Comparison of ENCODE assay signal across 8 cellular contexts in genomic region chr1:173823776-173824314, GRCh38. TPM values are rescaled to one million over a fixed set of nuclear protein-coding genes. Genes with fewer than 3 reads are reported as not detected.
DNase-seq lines count a peak whose midpoint lies in the region; ATAC-seq and TF ChIP-seq lines count a peak whose summit lies in the region.

No MANE protein-coding gene starts in this region.

- H3K4me3 ChIP-seq in GM12864 (ENCODE audit: low read depth, low read length) (peak overlapping the region; percentile 90), dorsolateral prefrontal cortex (peak overlapping the region; percentile 61 to 98 (median 86)), neural progenitor cell (peak overlapping the region; percentile 87)

- peaks cover 17% of the 10 kb centered on the region for H3K4me1 ChIP-seq in neural progenitor cell

- H3K4me2 ChIP-seq in neural progenitor cell = peak overlapping the region; percentile 99

- H4K20me1 ChIP-seq in neural progenitor cell (ENCODE audit: low read depth) = no peaks in the 10 kb centered on the region

- peaks cover 10% of the 10 kb centered on the region for H3K36me3 Mint-ChIP-seq in neural progenitor cell

- H3K27me3 ChIP-seq in dorsolateral prefrontal cortex (no peaks in the 10 kb centered on the region), neural progenitor cell (no peaks in the 10 kb centered on the region)

- peak overlapping the region; percentile 98 for H3K27ac Mint-ChIP-seq in neural progenitor cell

- peaks cover 83% of the 10 kb centered on the region for H3K79me2 ChIP-seq in neural progenitor cell (ENCODE audit: low read depth)

- peak overlapping the region; percentile 96 for H3K4me3 Mint-ChIP-seq in neural progenitor cell

- peaks cover 7% of the 10 kb centered on the region for H3K27me3 Mint-ChIP-seq in neural progenitor cell (ENCODE audit: insufficient read depth, low read depth)

- peak overlapping the region; percentile 80 for H2AFZ ChIP-seq in neural progenitor cell (replicated peaks)

- no peaks in the 10 kb centered on the region for H3K9me3 ChIP-seq in KOPT-K1 (ENCODE audit: insufficient read depth, low read length, poor library complexity, severe bottlenecking)
- H3K9me3 ChIP-seq in neural progenitor cell (ENCODE audit: low read depth) = no peaks in the 10 kb centered on the region

- H3K27ac ChIP-seq in KOPT-K1 (ENCODE audit: low read depth, low read length, poor library complexity, severe bottlenecking) (peak overlapping the region; percentile 93), dorsolateral prefrontal cortex (peak overlapping the region in 55 of 59 donors; percentile 1 to 96 (median 89)), neural progenitor cell (peak overlapping the region; percentile 86)

- no peak for DNase-seq in GM12864 (ENCODE audit: low read depth)
- DNase-seq in dorsolateral prefrontal cortex = no peak
- no peak for DNase-seq in neural progenitor cell (ENCODE audit: low spot score)
- DNase-seq in glomerular visceral epithelial cell (ENCODE audit: extremely low spot score) = no peak
- DNase-seq in NCI-H748 (lab: John Stamatoyannopoulos, UW; ENCODE audit: unreplicated experiment) = no peak
- no peak for DNase-seq in sciatic nerve (ENCODE audit: low spot score)

- peak overlapping the region; percentile 73 for H3K9ac ChIP-seq in neural progenitor cell

- intact Hi-C loops in dorsolateral prefrontal cortex (cut with DNase I) = loop anchor here (1.0 to 5.0 kb wide), 6 partner anchors 44 to 393 kb away; partner anchors contain the start of genes ZBTB37 (in 2 of the 2), KLHL20 (in 1 of the 2) and PRDX6 (in 1 of the 2)
- intact Hi-C loops in sciatic nerve (cut with DNase I) = loop anchor here (10.0 kb wide), 1 partner anchor 389 kb away; no protein-coding TSS in a partner anchor

- peaks cover 17% of the 10 kb centered on the region for H3F3A ChIP-seq in neural progenitor cell (ENCODE audit: low read depth)

- peaks cover 39% of the 10 kb centered on the region for H3K36me3 ChIP-seq in KOPT-K1 (ENCODE audit: insufficient read depth, low read length)
- peaks cover 16% of the 10 kb centered on the region for H3K36me3 ChIP-seq in neural progenitor cell

- H3K4me1 Mint-ChIP-seq in neural progenitor cell = peaks cover 31% of the 10 kb centered on the region

- TF ChIP-seq CTCF in GM12864 (IDR thresholded peaks at IDR 0.05; ENCODE audit: low read depth, low read length, missing control alignments) (no peak), dorsolateral prefrontal cortex (IDR thresholded peaks at IDR 0.05 in 54 of 56, conservative IDR thresholded peaks at IDR 0.05 in 2 of 56; ENCODE audit: low read depth in 1 of 56, partially characterized antibody in 56 of 56) (no peak), neural progenitor cell (IDR thresholded peaks at IDR 0.05) (no peak)

- no peaks in the 10 kb centered on the region for H3K9me3 Mint-ChIP-seq in neural progenitor cell

- ATAC-seq in GM21619 (IDR thresholded peaks at IDR 0.05; ENCODE audit: unreplicated experiment) = peak; percentile 40
- ATAC-seq in sciatic nerve = no peak

RNA-seq across cellular contexts. Expression of gene DARS2, which starts 0.6 kb away (rescaled TPM):
- total RNA-seq in dorsolateral prefrontal cortex = 10 to 100 TPM in 53 of 120 experiments, 1 to 10 TPM in 67; 7.0 to 13.9 (median 9.8) TPM
- total RNA-seq in neural progenitor cell (ENCODE audit: low replicate concordance) = 35.7 and 56.0 TPM in 2 replicates
- 10.2 TPM for total RNA-seq in sciatic nerve

RNA-seq across cellular contexts. Expression of gene CENPL, which starts 0.8 kb away (rescaled TPM):
- 10 to 100 TPM in 3 of 120 experiments, 1 to 10 TPM in 117; 2.4 to 10.9 (median 5.3) TPM for total RNA-seq in dorsolateral prefrontal cortex
- 33.4 and 37.7 TPM in 2 replicates for total RNA-seq in neural progenitor cell (ENCODE audit: low replicate concordance)
- 6.2 TPM for total RNA-seq in sciatic nerve

RNA-seq across cellular contexts. Expression of gene GAS5, which starts 43.9 kb away (rescaled TPM):
- total RNA-seq in dorsolateral prefrontal cortex = 100 to 1,000 TPM in 112 of 120 experiments, 10 to 100 TPM in 8; 88.6 to 204 (median 118) TPM
- 585 and 950 TPM in 2 replicates for total RNA-seq in neural progenitor cell (ENCODE audit: low replicate concordance)
- total RNA-seq in sciatic nerve = 340 TPM

RNA-seq across cellular contexts. Expression of gene ZBTB37, which starts 44.3 kb away (rescaled TPM):
- total RNA-seq in dorsolateral prefrontal cortex = 10 to 100 TPM; 14.3 to 44.8 (median 23.1) TPM
- total RNA-seq in neural progenitor cell (ENCODE audit: low replicate concordance) = 13.9 and 19.4 TPM in 2 replicates
- total RNA-seq in sciatic nerve = 26.5 TPM
